20 cellular contexts compared by ENCODE assay signal in the genomic region with DNA sequence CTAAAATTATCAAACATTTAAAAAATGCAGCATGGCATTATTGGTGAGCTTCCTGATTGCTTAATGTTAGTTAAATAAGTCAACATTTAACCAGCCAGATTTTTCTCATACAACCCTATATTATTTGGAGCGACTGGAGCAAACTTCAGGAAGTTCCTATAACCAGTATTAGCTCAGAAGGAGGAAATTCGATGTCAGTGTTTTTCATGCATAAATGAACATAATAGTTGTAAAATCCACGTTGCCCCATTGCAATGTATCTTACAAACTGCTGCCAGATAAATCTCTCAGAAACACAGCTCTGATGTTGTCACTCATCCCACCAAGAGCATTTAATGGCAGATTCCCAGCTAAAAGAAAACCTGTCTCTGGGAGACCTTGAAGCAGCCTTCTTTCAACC.
"Had no signal": no experiment of that assay in that cellular context is flagged by ENCODE, and none has a peak within 500 bp of the region (broad histone marks: within the 10 kb centered on the region; RNA-seq: fewer than 3 reads in every experiment).

No MANE protein-coding gene starts in this region.

- H3K36me3 Mint-ChIP-seq: natural killer cell had no signal

- DNase-seq: colonic mucosa; dermis blood vessel endothelial cell; effector CD4-positive, alpha-beta T cell; endodermal cell; heart left ventricle; kidney glomerular epithelial cell; mammary epithelial cell; natural killer cell; posterior cingulate gyrus; sigmoid colon; stimulated activated CD4-positive, alpha-beta T cell treated with anti-CD3 and anti-CD28 coated beads, Interleukin-2, amount 100 ng/mL, for 24 hours; stimulated activated CD4-positive, alpha-beta T cell treated with anti-CD3 and anti-CD28 coated beads, Interleukin-4, amount 100 ng/mL, for 4 hours; stimulated activated naive CD4-positive, alpha-beta T cell; stomach; trophoblast cell had no signal

- H3K27ac Mint-ChIP-seq: endodermal cell, natural killer cell had no signal

- H3K27me3 ChIP-seq: colonic mucosa, heart left ventricle, right atrium auricular region, sigmoid colon, stomach had no signal

- H3K9me3 ChIP-seq: colonic mucosa, right atrium auricular region, sigmoid colon, stomach, thoracic aorta had no signal

- H3K4me1 ChIP-seq: colonic mucosa, right atrium auricular region, sigmoid colon, stomach had no signal

- H3K4me3 Mint-ChIP-seq: endodermal cell, natural killer cell, neural crest cell had no signal

- ATAC-seq: heart left ventricle, left lobe of liver, natural killer cell had no signal

- H3K4me3 ChIP-seq: colonic mucosa, heart left ventricle, right atrium auricular region, sigmoid colon, skin epidermis, stomach, thoracic aorta had no signal

- H3K36me3 ChIP-seq: colonic mucosa, heart left ventricle, right atrium auricular region, sigmoid colon, stomach, thoracic aorta had no signal

- H3K4me1 Mint-ChIP-seq: endodermal cell, natural killer cell had no signal

- H3K27ac ChIP-seq: colonic mucosa, right atrium auricular region, sigmoid colon, stomach, thoracic aorta had no signal
